In the genomic region with DNA sequence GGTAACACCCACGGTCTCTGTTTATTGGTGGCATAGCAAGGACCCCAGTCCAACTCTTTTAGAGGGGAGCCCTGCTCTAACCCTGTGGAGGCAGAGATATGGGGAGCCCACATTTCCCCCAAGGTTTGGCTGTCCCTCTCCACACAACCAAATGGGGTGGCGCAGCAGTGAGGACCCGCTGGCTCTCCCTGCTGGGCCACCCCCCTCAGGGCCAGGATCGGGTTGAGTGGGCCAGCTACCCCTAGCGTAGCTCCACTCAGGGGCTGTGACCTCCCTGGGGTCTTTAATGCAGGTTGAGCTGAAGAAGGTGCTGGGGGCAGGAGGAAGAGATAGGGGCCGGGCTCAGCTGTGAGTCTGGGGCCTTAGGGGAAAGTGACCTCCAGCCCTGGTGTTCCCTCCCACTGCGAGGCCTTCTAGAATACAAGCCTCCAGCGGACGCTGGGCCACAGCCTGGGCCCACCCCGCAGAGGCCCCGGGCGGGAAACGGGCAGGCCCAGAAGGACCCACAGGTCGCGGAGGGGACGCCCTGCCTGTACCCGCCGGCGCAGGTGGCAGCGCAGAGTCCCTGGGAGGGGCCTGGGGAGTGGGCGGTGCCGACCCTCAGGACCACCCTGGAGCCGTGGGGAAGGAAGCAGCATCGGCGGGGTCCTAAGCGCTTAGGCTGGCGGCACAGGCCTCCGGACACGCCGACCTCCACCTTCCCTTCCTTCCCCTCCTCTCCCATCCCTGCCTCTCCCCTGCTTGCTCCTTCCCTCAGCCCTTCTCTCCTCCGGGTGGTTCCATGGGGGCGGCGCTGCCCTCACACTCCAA, we compare ENCODE assay signal across 1 cellular context.
TF ChIP-seq lines count a peak whose summit lies in the region.

No MANE protein-coding gene starts in this region.

TF ChIP-seq in A549, 52 proteins besides CTCF, POLR2A, EP300 and RAD21 (continued from another document):
- TF ChIP-seq HOXB13 (CRISPR knock-in tag; IDR thresholded peaks at IDR 0.05; ENCODE audit: low read depth) (no peak), RFX5 (IDR thresholded peaks at IDR 0.05) (no peak), FOSL2 (IDR thresholded peaks at IDR 0.05) (no peak), FOSL2 (CRISPR knock-in tag; IDR thresholded peaks at IDR 0.05) (no peak), ZFP36 (IDR thresholded peaks at IDR 0.05; ENCODE audit: borderline replicate concordance, partially characterized antibody) (no peak), HMGXB4 (CRISPR knock-in tag; IDR thresholded peaks at IDR 0.05; ENCODE audit: borderline replicate concordance) (no peak), NR3C1 (IDR thresholded peaks at IDR 0.05) (no peak), SMC3 (IDR thresholded peaks at IDR 0.05) (no peak), EHF (CRISPR knock-in tag; IDR thresholded peaks at IDR 0.05) (no peak), FOXS1 (CRISPR knock-in tag; IDR thresholded peaks at IDR 0.05) (no peak), KDM1A (IDR thresholded peaks at IDR 0.05; ENCODE audit: low read depth) (no peak; the same call in 1 of the 2 replicates), RARB (CRISPR knock-in tag; IDR thresholded peaks at IDR 0.05) (no peak), CEBPB (IDR thresholded peaks at IDR 0.05) (no peak), PHF8 (IDR thresholded peaks at IDR 0.05; ENCODE audit: borderline replicate concordance, low read depth) (no peak), BHLHE40 (IDR thresholded peaks at IDR 0.05; ENCODE audit: low read depth, low read length) (no peak)
- TF ChIP-seq, protein P1, sequence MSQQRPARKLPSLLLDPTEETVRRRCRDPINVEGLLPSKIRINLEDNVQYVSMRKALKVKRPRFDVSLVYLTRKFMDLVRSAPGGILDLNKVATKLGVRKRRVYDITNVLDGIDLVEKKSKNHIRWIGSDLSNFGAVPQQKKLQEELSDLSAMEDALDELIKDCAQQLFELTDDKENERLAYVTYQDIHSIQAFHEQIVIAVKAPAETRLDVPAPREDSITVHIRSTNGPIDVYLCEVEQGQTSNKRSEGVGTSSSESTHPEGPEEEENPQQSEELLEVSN (IDR thresholded peaks at IDR 0.05; ENCODE audit: borderline replicate concordance, low read depth): no peak
- TF ChIP-seq, protein P2, sequence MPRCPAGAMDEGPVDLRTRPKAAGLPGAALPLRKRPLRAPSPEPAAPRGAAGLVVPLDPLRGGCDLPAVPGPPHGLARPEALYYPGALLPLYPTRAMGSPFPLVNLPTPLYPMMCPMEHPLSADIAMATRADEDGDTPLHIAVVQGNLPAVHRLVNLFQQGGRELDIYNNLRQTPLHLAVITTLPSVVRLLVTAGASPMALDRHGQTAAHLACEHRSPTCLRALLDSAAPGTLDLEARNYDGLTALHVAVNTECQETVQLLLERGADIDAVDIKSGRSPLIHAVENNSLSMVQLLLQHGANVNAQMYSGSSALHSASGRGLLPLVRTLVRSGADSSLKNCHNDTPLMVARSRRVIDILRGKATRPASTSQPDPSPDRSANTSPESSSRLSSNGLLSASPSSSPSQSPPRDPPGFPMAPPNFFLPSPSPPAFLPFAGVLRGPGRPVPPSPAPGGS (IDR thresholded peaks at IDR 0.05): no peak
